10 cellular contexts compared by ENCODE assay signal in genomic region chr6:47437592-47437991, GRCh38. TPM values are rescaled to one million over a fixed set of nuclear protein-coding genes. Genes with fewer than 3 reads are reported as not detected.
A peak's percentile ranks its signal among the peaks of the same experiment; 100 is the strongest.
DNase-seq lines count a peak whose midpoint lies in the region; ATAC-seq and TF ChIP-seq lines count a peak whose summit lies in the region.
"Had no signal": no experiment of that assay in that cellular context is flagged by ENCODE, and none has a peak within 500 bp of the region (broad histone marks: within the 10 kb centered on the region; RNA-seq: fewer than 3 reads in every experiment).

No MANE protein-coding gene starts in this region.

- TF ChIP-seq CTCF in activated B cell treated with CpG ODN at 0.5 μM for 24 hours (IDR thresholded peaks at IDR 0.05) (no peak), natural killer cell (IDR thresholded peaks at IDR 0.05) (no peak)

- H3K27ac Mint-ChIP-seq in activated B cell treated with CpG ODN at 0.5 μM for 24 hours (no peak overlapping the region), natural killer cell (no peak overlapping the region)

- peak; percentile 79 for ATAC-seq in GM18517 (IDR thresholded peaks at IDR 0.05; ENCODE audit: unreplicated experiment)
- ATAC-seq in GM21528 (IDR thresholded peaks at IDR 0.05; ENCODE audit: low FRiP score, unreplicated experiment) = peak; percentile 67
- ATAC-seq in HG03196 (IDR thresholded peaks at IDR 0.05; ENCODE audit: unreplicated experiment) = peak; percentile 63
- ATAC-seq in activated B cell treated with CpG ODN at 0.5 μM for 24 hours (ENCODE audit: low read depth) = peak; percentile 37
- ATAC-seq in natural killer cell = no peak

- CTCF ChIA-PET in activated B cell treated with CpG ODN at 0.5 μM for 24 hours (lab: Charles Lee) = interaction anchor here (1.5 kb wide), 1 partner anchor 21 kb away, joined by 3 read pairs; no protein-coding TSS in a partner anchor

- H3K4me1 Mint-ChIP-seq in activated B cell treated with CpG ODN at 0.5 μM for 24 hours = peaks cover 47% of the 10 kb centered on the region
- H3K4me1 Mint-ChIP-seq in natural killer cell = no peaks in the 10 kb centered on the region

- POLR2A ChIA-PET in activated B cell treated with CpG ODN at 0.5 μM for 24 hours (lab: Charles Lee) = interaction anchor here (3.1 kb wide), 1 partner anchor 40 kb away, joined by 24 read pairs; the partner anchor contains the start of gene CD2AP

- no peaks in the 10 kb centered on the region for H3K36me3 Mint-ChIP-seq in activated B cell treated with CpG ODN at 0.5 μM for 24 hours (ENCODE audit: low read depth)
- no peaks in the 10 kb centered on the region for H3K36me3 Mint-ChIP-seq in natural killer cell

- H3K9me3 Mint-ChIP-seq in activated B cell treated with CpG ODN at 0.5 μM for 24 hours (peaks cover 3% of the 10 kb centered on the region), natural killer cell (no peaks in the 10 kb centered on the region)

- intact Hi-C loops in activated B cell treated with CpG ODN at 0.5 μM for 24 hours (cut with micrococcal nuclease) = loop anchor here (2.0 kb wide), 1 partner anchor 23 kb away; no protein-coding TSS in a partner anchor
- intact Hi-C loops in natural killer cell (cut with micrococcal nuclease) = no loop called here

- DNase-seq in activated B cell treated with CpG ODN at 0.5 μM for 24 hours = no peak
- no peak for DNase-seq in natural killer cell
- no peak for DNase-seq in NCI-H1417 (lab: John Stamatoyannopoulos, UW)
- no peak for DNase-seq in NCI-H1092 treated with DMSO at 0.1 percent for 48 hours (lab: John Stamatoyannopoulos, UW)
- no peak for DNase-seq in activated gamma-delta T cell treated with Interleukin-2 at 50 U/mL for 16 hours
- DNase-seq: kidney, retina had no signal

- H3K4me3 Mint-ChIP-seq in activated B cell treated with CpG ODN at 0.5 μM for 24 hours = no peak overlapping the region
- H3K4me3 Mint-ChIP-seq in natural killer cell = no peak overlapping the region

- H3K27me3 Mint-ChIP-seq in activated B cell treated with CpG ODN at 0.5 μM for 24 hours (no peaks in the 10 kb centered on the region), natural killer cell (ENCODE audit: low read depth in 2 of 2) (no peaks in the 10 kb centered on the region)

RNA-seq across cellular contexts. Expression of gene CD2AP, which starts 40.0 kb away (rescaled TPM):
- total RNA-seq in activated B cell treated with CpG ODN at 0.5 μM for 24 hours (31.1 and 34.1 TPM in 2 replicates), natural killer cell (10 to 100 TPM; 23.8 to 26.3 (median 26.3) TPM)

Comparison
In these comparisons a context has a peak if more than half of its experiments do, and no peak if none do; other contexts are left out.
1. ATAC-seq: peak in GM18517 (single experiment), GM21528 (single experiment), HG03196 (single experiment) and activated B cell treated with CpG ODN at 0.5 μM for 24 hours (single experiment); none in natural killer cell (0 of 3).